In genomic region chr13:104937881-104938280, GRCh38 we compare ENCODE assay signal across 22 cellular contexts.
A peak's percentile ranks its signal among the peaks of the same experiment; 100 is the strongest.
DNase-seq lines count a peak whose midpoint lies in the region; ATAC-seq, FAIRE-seq and TF ChIP-seq lines count a peak whose summit lies in the region.
"Had no signal": no experiment of that assay in that cellular context is flagged by ENCODE, and none has a peak within 500 bp of the region (broad histone marks: within the 10 kb centered on the region; RNA-seq: fewer than 3 reads in every experiment).

No MANE protein-coding gene starts in this region.

- no peaks in the 10 kb centered on the region for H3K9me3 ChIP-seq in astrocyte (ENCODE audit: insufficient read depth, low read depth, low read length)
- H3K9me3 ChIP-seq: A549, MG63 had no signal

- H2AFZ ChIP-seq in astrocyte (ENCODE audit: low read depth, low read length) = no peak overlapping the region

- no peak overlapping the region for H3K4me3 Mint-ChIP-seq in astrocyte (ENCODE audit: unreplicated experiment)

- WGBS in mesendoderm (ENCODE audit: extremely low coverage, insufficient coverage, low lambda C conversion rate) = no CpG with 5 or more reads among the region's 7 CpGs

- H3K36me3 Mint-ChIP-seq in astrocyte (ENCODE audit: low read depth, unreplicated experiment) = no peaks in the 10 kb centered on the region

- H3K18ac ChIP-seq in mesendoderm (ENCODE audit: low read length) = no peak overlapping the region

- H3K23ac ChIP-seq in mesendoderm (ENCODE audit: low read length) = no peak overlapping the region

- H3K27me3 Mint-ChIP-seq in astrocyte (ENCODE audit: low read depth, unreplicated experiment) = no peaks in the 10 kb centered on the region

- no peak for TF ChIP-seq CTCF in astrocyte (IDR thresholded peaks at IDR 0.05; ENCODE audit: insufficient read depth, low read depth, low read length)

- in situ Hi-C loops in G401 (cut with HindIII; ENCODE audit: low sequenced_read_pairs) = no loop called here

- no peak overlapping the region for H2BK15ac ChIP-seq in mesendoderm (replicated peaks; ENCODE audit: low read depth)

- H3K9ac ChIP-seq in astrocyte (ENCODE audit: low read length) = no peak overlapping the region
- H3K9ac ChIP-seq in mesendoderm (ENCODE audit: low read length) = no peak overlapping the region

- H3K4me3 ChIP-seq in astrocyte (ENCODE audit: insufficient read depth, low read depth, low read length) = no peak overlapping the region
- H3K4me3 ChIP-seq in mesendoderm (ENCODE audit: low read length) = no peak overlapping the region
- H3K4me3 ChIP-seq: A549, MG63, SK-N-MC had no signal

- H4K8ac ChIP-seq in mesendoderm (ENCODE audit: low read depth, low read length) = no peak overlapping the region

- H3K79me1 ChIP-seq in mesendoderm (ENCODE audit: low read length) = no peaks in the 10 kb centered on the region

- DNase-seq in G401 (ENCODE audit: low spot score) = peak; percentile 8
- DNase-seq in M059J (ENCODE audit: low read depth) = peak; percentile 65
- DNase-seq in astrocyte (ENCODE audit: low read depth) = no peak
- DNase-seq in mesendoderm = peak; percentile 8
- no peak for DNase-seq in activated CD4-positive, alpha-beta T cell treated with anti-CD3 and anti-CD28 coated beads for 1 hour
- DNase-seq in dermis blood vessel endothelial cell = no peak
- DNase-seq in NOMO-1 treated with DMSO at 0.1 percent for 48 hours (lab: John Stamatoyannopoulos, UW; ENCODE audit: unreplicated experiment) = no peak
- DNase-seq: C1 segment of cervical spinal cord, DMS 273 treated with DMSO at 0.1 percent for 48 hours, HCEC 1CT, KBM-7, MG63, NCI-H1417, NCI-H1930, NCI-H2171, NCI-H446, NCI-H748 treated with DMSO at 0.1 percent for 48 hours, T-helper 1 cell had no signal

- no peak overlapping the region for H4K5ac ChIP-seq in mesendoderm (ENCODE audit: low read length)

- H3K4me1 ChIP-seq in astrocyte (ENCODE audit: insufficient read depth, low read length) (no peaks in the 10 kb centered on the region), mesendoderm (ENCODE audit: control insufficient read depth, low read depth, low read length) (no peaks in the 10 kb centered on the region)
- H3K4me1 ChIP-seq: A549 had no signal

- no peak overlapping the region for H3K56ac ChIP-seq in mesendoderm (ENCODE audit: low read length)

- H3K79me2 ChIP-seq in astrocyte (ENCODE audit: insufficient read depth, low read length) (no peaks in the 10 kb centered on the region), mesendoderm (ENCODE audit: control insufficient read depth, insufficient read depth, low read length) (no peaks in the 10 kb centered on the region)

- H3K27ac ChIP-seq in astrocyte (ENCODE audit: low read depth, low read length) = no peak overlapping the region
- H3K27ac ChIP-seq in mesendoderm (ENCODE audit: low read depth, low read length) = no peak overlapping the region
- H3K27ac ChIP-seq: A549, SK-N-MC had no signal

- H3K4me1 Mint-ChIP-seq in astrocyte (ENCODE audit: low read depth, unreplicated experiment) = peaks cover 4% of the 10 kb centered on the region

- H3K9me3 Mint-ChIP-seq in astrocyte (ENCODE audit: unreplicated experiment) = peaks cover 7% of the 10 kb centered on the region

- FAIRE-seq in astrocyte (lab: Jason Lieb, UNC) = no peak
- FAIRE-seq: A549 had no signal

- H3K4me2 ChIP-seq in astrocyte (ENCODE audit: low read length) (no peak overlapping the region), mesendoderm (ENCODE audit: low read length) (no peak overlapping the region)
- H3K4me2 ChIP-seq: A549 had no signal

- no peaks in the 10 kb centered on the region for H4K20me1 ChIP-seq in astrocyte (ENCODE audit: insufficient read depth, low read length)

- H2AK5ac ChIP-seq in mesendoderm (ENCODE audit: low read length) = no peak overlapping the region

- H3K4ac ChIP-seq in mesendoderm (ENCODE audit: low read depth, low read length) = no peak overlapping the region

- peak overlapping the region; percentile 7 for H3K27ac Mint-ChIP-seq in astrocyte (ENCODE audit: unreplicated experiment)

- no peak overlapping the region for H2BK5ac ChIP-seq in mesendoderm (ENCODE audit: low read length)

- H2BK120ac ChIP-seq in mesendoderm (ENCODE audit: low read depth, low read length) = no peak overlapping the region

- H3K27me3 ChIP-seq in astrocyte (ENCODE audit: insufficient read depth, low read length) (no peaks in the 10 kb centered on the region), mesendoderm (ENCODE audit: insufficient read depth, low read length, poor library complexity) (no peaks in the 10 kb centered on the region)
- H3K27me3 ChIP-seq: MG63 had no signal

- ATAC-seq in HG02759 (IDR thresholded peaks at IDR 0.05; ENCODE audit: unreplicated experiment) = no peak
- ATAC-seq: A549, Panc1 had no signal

- H3K36me3 ChIP-seq in astrocyte (ENCODE audit: insufficient read depth, low read length) (no peaks in the 10 kb centered on the region), mesendoderm (ENCODE audit: control insufficient read depth, insufficient read depth, low read length) (no peaks in the 10 kb centered on the region)
- H3K36me3 ChIP-seq: MG63 had no signal

Comparison
In these comparisons a context has a peak if more than half of its experiments do, and no peak if none do; other contexts are left out.
1. DNase-seq: peak in G401 (single experiment), M059J (single experiment) and mesendoderm (single experiment); none in astrocyte (single experiment), activated CD4-positive, alpha-beta T cell treated with anti-CD3 and anti-CD28 coated beads for 1 hour (single experiment), dermis blood vessel endothelial cell (single experiment) and NOMO-1 treated with DMSO at 0.1 percent for 48 hours (single experiment).